ENCODE assay signal across 11 cellular contexts in genomic region chr4:109462297-109462696, GRCh38. TPM values are rescaled to one million over a fixed set of nuclear protein-coding genes. Genes with fewer than 3 reads are reported as not detected.
DNase-seq lines count a peak whose midpoint lies in the region; ATAC-seq and TF ChIP-seq lines count a peak whose summit lies in the region.
"Had no signal": no experiment of that assay in that cellular context is flagged by ENCODE, and none has a peak within 500 bp of the region (broad histone marks: within the 10 kb centered on the region; RNA-seq: fewer than 3 reads in every experiment).

No MANE protein-coding gene starts in this region.

- H3K36me3 Mint-ChIP-seq in activated naive CD8-positive, alpha-beta T cell treated with anti-CD3 and anti-CD28 coated beads for 36 hours, result peaks cover 27% of the 10 kb centered on the region

- peak overlapping the region; percentile 1 for H3K27ac ChIP-seq in epithelial cell of prostate
- H3K27ac ChIP-seq: pancreas, testis had no signal

- H3K27me3 Mint-ChIP-seq in activated naive CD8-positive, alpha-beta T cell treated with anti-CD3 and anti-CD28 coated beads for 36 hours, result no peaks in the 10 kb centered on the region

- no peak for TF ChIP-seq CTCF in GM12864 (IDR thresholded peaks at IDR 0.05; ENCODE audit: low read depth, low read length, missing control alignments)

- ATAC-seq in GM19397 (IDR thresholded peaks at IDR 0.05; ENCODE audit: unreplicated experiment), result peak; percentile 71
- ATAC-seq in HG03159 (IDR thresholded peaks at IDR 0.05; ENCODE audit: unreplicated experiment), result peak; percentile 84

- no peaks in the 10 kb centered on the region for H3K9me3 Mint-ChIP-seq in activated naive CD8-positive, alpha-beta T cell treated with anti-CD3 and anti-CD28 coated beads for 36 hours

- no peak overlapping the region for H3K27ac Mint-ChIP-seq in activated naive CD8-positive, alpha-beta T cell treated with anti-CD3 and anti-CD28 coated beads for 36 hours

- peaks cover 15% of the 10 kb centered on the region for H3K4me1 Mint-ChIP-seq in activated naive CD8-positive, alpha-beta T cell treated with anti-CD3 and anti-CD28 coated beads for 36 hours

- DNase-seq in GM12864 (ENCODE audit: low read depth), result peak; percentile 10
- no peak for DNase-seq in epithelial cell of prostate (ENCODE audit: low read depth, low spot score)
- DNase-seq in kidney glomerular epithelial cell (lab: John Stamatoyannopoulos, UW), result no peak
- DNase-seq in DMS53 treated with DMSO at 0.1 percent for 48 hours (lab: John Stamatoyannopoulos, UW; ENCODE audit: unreplicated experiment), result no peak
- no peak for DNase-seq in HPDE6-E6E7 (ENCODE audit: extremely low spot score)
- no peak for DNase-seq in activated naive CD8-positive, alpha-beta T cell treated with anti-CD3 and anti-CD28 coated beads for 36 hours
- DNase-seq: NCI-H748 treated with DMSO at 0.1 percent for 48 hours, pancreas, testis had no signal

- no peak overlapping the region for H3K4me3 Mint-ChIP-seq in activated naive CD8-positive, alpha-beta T cell treated with anti-CD3 and anti-CD28 coated beads for 36 hours

- H3K4me3 ChIP-seq in GM12864 (ENCODE audit: low read depth, low read length), result no peak overlapping the region
- H3K4me3 ChIP-seq: pancreas, testis had no signal

RNA-seq across cellular contexts. Expression of gene SEC24B, which starts 28.7 kb away (rescaled TPM):
- total RNA-seq in activated naive CD8-positive, alpha-beta T cell treated with anti-CD3 and anti-CD28 coated beads for 36 hours, result 10 to 100 TPM; 22.9 to 23.9 TPM
